In the genomic region with DNA sequence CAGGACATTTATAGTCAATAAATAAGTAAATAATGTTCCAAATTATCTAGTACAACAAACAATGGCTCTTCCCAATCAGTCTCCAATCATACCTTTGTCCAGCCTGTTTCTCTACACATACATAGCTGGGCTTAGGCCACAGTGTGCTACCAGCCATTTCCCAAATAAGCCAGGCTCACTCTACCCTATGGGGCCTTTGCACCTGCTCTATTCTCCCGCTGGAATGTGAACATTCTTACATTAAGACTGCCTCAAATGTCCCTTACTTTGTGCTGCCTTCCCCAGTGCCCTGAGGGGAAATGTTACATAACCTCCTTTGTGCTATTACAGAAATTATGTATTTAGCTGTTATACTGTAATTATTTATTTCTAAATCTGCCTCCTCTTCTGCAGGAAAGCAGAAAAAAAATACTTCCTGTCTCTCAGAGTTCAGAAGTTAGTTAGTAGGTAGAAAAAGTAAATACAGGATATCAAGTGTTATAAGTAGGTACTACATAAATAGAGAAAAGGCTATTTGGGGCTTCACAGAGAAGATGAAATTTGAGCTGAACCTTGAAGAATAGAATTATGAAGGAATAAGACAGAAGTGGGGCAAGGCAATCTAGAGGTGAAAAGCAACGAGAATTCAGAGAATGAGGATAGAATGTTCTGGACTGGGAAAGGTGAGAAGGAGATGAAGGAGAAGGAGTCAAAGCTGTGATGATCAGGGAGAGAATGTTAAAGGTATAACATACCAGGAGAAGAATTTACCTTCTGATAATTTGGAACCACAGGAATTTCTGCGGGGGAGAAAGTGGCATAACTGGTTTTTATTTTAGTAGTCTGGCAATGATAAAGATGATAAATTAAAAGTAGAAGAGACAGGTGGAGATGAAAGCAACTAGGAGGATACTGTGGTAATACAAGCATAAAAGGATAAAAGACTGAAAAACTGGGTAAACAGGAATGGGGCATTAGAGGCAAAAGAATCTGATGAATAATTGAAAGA, we compare ENCODE assay signal across 10 cellular contexts. TPM values are rescaled to one million over a fixed set of nuclear protein-coding genes. Genes with fewer than 3 reads are reported as not detected.
DNase-seq lines count a peak whose midpoint lies in the region; ATAC-seq and TF ChIP-seq lines count a peak whose summit lies in the region.
"Had no signal": no experiment of that assay in that cellular context is flagged by ENCODE, and none has a peak within 500 bp of the region (broad histone marks: within the 10 kb centered on the region; RNA-seq: fewer than 3 reads in every experiment).

No MANE protein-coding gene starts in this region.

- H3K27ac Mint-ChIP-seq in T-cell: peak overlapping the region; percentile 48 to 71
- peak overlapping the region; percentile 13 for H3K27ac Mint-ChIP-seq in memory B cell

- ATAC-seq in T-cell (replicated peaks in 1 of 4): peak; percentile 45 to 68 (median 55)
- no peak for ATAC-seq in memory B cell (ENCODE audit: low read depth)
- ATAC-seq in HG02623 (IDR thresholded peaks at IDR 0.05; ENCODE audit: unreplicated experiment): no peak
- no peak for ATAC-seq in psoas muscle

- DNase-seq in T-cell: no peak
- no peak for DNase-seq in memory B cell (ENCODE audit: low spot score in 2 of 2)
- no peak for DNase-seq in mucosa of gallbladder (ENCODE audit: low spot score)
- DNase-seq in D341Med (ENCODE audit: low spot score): no peak
- no peak for DNase-seq in psoas muscle
- DNase-seq: NCI-H2171 had no signal

- H3K27me3 ChIP-seq in psoas muscle (ENCODE audit: insufficient read depth in 3 of 3, low read length in 2 of 3): no peaks in the 10 kb centered on the region

- H3K9me3 ChIP-seq in HEK293 (ENCODE audit: control insufficient read depth, insufficient read depth, low read depth, low read length) (no peaks in the 10 kb centered on the region), psoas muscle (no peaks in the 10 kb centered on the region)

- no peak overlapping the region for H3K4me3 ChIP-seq in HEK293 (ENCODE audit: low read depth, low read length)
- no peak overlapping the region for H3K4me3 ChIP-seq in psoas muscle

- no peaks in the 10 kb centered on the region for H3K36me3 ChIP-seq in HEK293 (ENCODE audit: control insufficient read depth in 2 of 2, insufficient read depth in 1 of 2, low read length in 2 of 2)
- no peaks in the 10 kb centered on the region for H3K36me3 ChIP-seq in psoas muscle (ENCODE audit: insufficient read depth in 1 of 2, low read depth in 1 of 2)

- peaks cover 70 to 84% (median 81%) of the 10 kb centered on the region in 3 donors for H3K4me1 Mint-ChIP-seq in T-cell
- peaks cover 46% of the 10 kb centered on the region for H3K4me1 Mint-ChIP-seq in memory B cell

- POLR2A ChIA-PET in HEK293 (lab: Yijun Ruan, JAX) (interaction anchor here (1.7 kb wide), 1 partner anchor 37 kb away, joined by 7 read pairs; the partner anchor contains the start of gene ROCK1), T-cell (lab: Charles Lee) (no interaction called here)

- intact Hi-C loops in psoas muscle (cut with DNase I): loop anchor here in 1 of 2 donors (5.0 kb wide), 1 partner anchor 38 kb away; the partner anchor contains the start of gene ROCK1

- no peaks in the 10 kb centered on the region for H3K9me3 Mint-ChIP-seq in T-cell
- H3K9me3 Mint-ChIP-seq in memory B cell: no peaks in the 10 kb centered on the region
- H3K9me3 Mint-ChIP-seq: neural crest cell had no signal

- H3K27ac ChIP-seq in C4-2B (peak overlapping the region; percentile 73), HEK293 (ENCODE audit: extremely low read depth, low read depth, low read length) (no peak overlapping the region), psoas muscle (no peak overlapping the region)

- H3K4me3 Mint-ChIP-seq in T-cell (peak overlapping the region; percentile 14 to 51 (median 40)), memory B cell (peak overlapping the region; percentile 46)
- H3K4me3 Mint-ChIP-seq: neural crest cell had no signal

- 27 to 47% (median 40%) methylated on average over 3 of the region's 3 CpGs for WGBS in psoas muscle, 3 donors

- TF ChIP-seq CTCF in C4-2B (conservative IDR thresholded peaks at IDR 0.05) (no peak), HEK293 (tag by site-specific recombination; IDR thresholded peaks at IDR 0.05) (no peak), psoas muscle (IDR thresholded peaks at IDR 0.05) (no peak)

- H3K27me3 Mint-ChIP-seq in T-cell (no peaks in the 10 kb centered on the region), memory B cell (no peaks in the 10 kb centered on the region)

- H3K36me3 Mint-ChIP-seq in T-cell (no peaks in the 10 kb centered on the region), memory B cell (peaks cover 4% of the 10 kb centered on the region)

- CTCF ChIA-PET in HEK293 (lab: Yijun Ruan, JAX) (interaction anchor here (0.6 to 0.7 kb wide), 3 partner anchors 54 to 102 kb away, joined by 3 to 4 read pairs (median 3); no protein-coding TSS in a partner anchor), T-cell (lab: Charles Lee) (interaction anchor here in 1 of 2 donors (1.1 kb wide), 1 partner anchor 58 kb away, joined by 4 read pairs; no protein-coding TSS in a partner anchor)

- H3K4me1 ChIP-seq in HEK293 (ENCODE audit: control insufficient read depth, insufficient read depth, low read length) (peaks cover 20% of the 10 kb centered on the region), psoas muscle (peaks cover 40% of the 10 kb centered on the region)

TF ChIP-seq in HEK293, 187 proteins besides CTCF, POLR2A, EP300 and RAD21:
- TF ChIP-seq PRDM1 (tag by site-specific recombination; IDR thresholded peaks at IDR 0.05): peak; percentile 61; the same call in 1 of the 2 replicates
- TF ChIP-seq, protein P1, sequence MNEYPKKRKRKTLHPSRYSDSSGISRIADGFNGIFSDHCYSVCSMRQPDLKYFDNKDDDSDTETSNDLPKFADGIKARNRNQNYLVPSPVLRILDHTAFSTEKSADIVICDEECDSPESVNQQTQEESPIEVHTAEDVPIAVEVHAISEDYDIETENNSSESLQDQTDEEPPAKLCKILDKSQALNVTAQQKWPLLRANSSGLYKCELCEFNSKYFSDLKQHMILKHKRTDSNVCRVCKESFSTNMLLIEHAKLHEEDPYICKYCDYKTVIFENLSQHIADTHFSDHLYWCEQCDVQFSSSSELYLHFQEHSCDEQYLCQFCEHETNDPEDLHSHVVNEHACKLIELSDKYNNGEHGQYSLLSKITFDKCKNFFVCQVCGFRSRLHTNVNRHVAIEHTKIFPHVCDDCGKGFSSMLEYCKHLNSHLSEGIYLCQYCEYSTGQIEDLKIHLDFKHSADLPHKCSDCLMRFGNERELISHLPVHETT (tag by site-specific recombination; IDR thresholded peaks at IDR 0.05): no peak
- TF ChIP-seq KLF8 (tag by site-specific recombination; IDR thresholded peaks at IDR 0.05): no peak
- peak; percentile 49 for TF ChIP-seq ZNF623 (tag by site-specific recombination; IDR thresholded peaks at IDR 0.05)
- TF ChIP-seq ZNF664 (tag by site-specific recombination; IDR thresholded peaks at IDR 0.05): no peak
- TF ChIP-seq SP7 (tag by site-specific recombination; IDR thresholded peaks at IDR 0.05): 0 out of 2 replicates have a peak, but pooled peaks have one; percentile 38
- TF ChIP-seq ZNF792 (tag by site-specific recombination; IDR thresholded peaks at IDR 0.05): no peak
TF ChIP-seq in HEK293: peak in this region for 3.

RNA-seq across cellular contexts. Expression of gene ROCK1, which starts 37.0 kb away (rescaled TPM):
- total RNA-seq in T-cell (100 to 1,000 TPM in 1 of 5 donors, 10 to 100 TPM in 4; 58.1 to 102 (median 64.2) TPM), mucosa of gallbladder (50.2 TPM), psoas muscle (10 to 100 TPM; 10.4 to 14.6 (median 12.3) TPM)
- polyA plus RNA-seq in psoas muscle: 10 to 100 TPM in 2 of 3 donors, 1 to 10 TPM in 1; 4.9 to 16.0 (median 13.5) TPM

Comparison
In these comparisons a context has a peak if more than half of its experiments do, and no peak if none do; other contexts are left out.
1. ATAC-seq: peak in T-cell (4 of 4); none in memory B cell (single experiment), HG02623 (single experiment) and psoas muscle (0 of 4).